Comparison of ENCODE assay signal across 9 cellular contexts in the genomic region with DNA sequence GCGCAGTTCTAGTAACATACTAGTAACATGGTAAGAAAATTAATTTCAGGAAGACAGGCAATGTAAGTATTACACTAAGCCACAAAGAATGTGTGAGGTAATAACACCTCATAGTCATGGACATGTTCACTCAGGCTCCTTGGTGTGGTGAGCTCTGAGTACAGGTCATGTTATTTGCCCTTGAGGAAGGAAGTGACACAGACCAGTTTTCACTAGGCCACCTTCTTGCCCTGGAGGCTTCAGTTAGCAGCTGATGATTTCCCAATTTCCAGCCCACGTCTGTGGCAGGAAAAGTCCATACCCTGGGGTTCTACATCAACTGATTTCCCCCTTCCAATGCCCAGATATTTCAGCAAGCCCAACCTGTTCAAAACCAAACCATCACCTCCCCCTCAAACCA. TPM values are rescaled to one million over a fixed set of nuclear protein-coding genes. Genes with fewer than 3 reads are reported as not detected.
DNase-seq lines count a peak whose midpoint lies in the region; TF ChIP-seq lines count a peak whose summit lies in the region.
"Had no signal": no experiment of that assay in that cellular context is flagged by ENCODE, and none has a peak within 500 bp of the region (broad histone marks: within the 10 kb centered on the region; RNA-seq: fewer than 3 reads in every experiment).

No MANE protein-coding gene starts in this region.

- H3F3A ChIP-seq in GM23248 (ENCODE audit: insufficient read depth) (peaks cover 38% of the 10 kb centered on the region), PC-9 (ENCODE audit: insufficient read depth, low read depth) (peaks cover 30% of the 10 kb centered on the region)

- peak overlapping the region; percentile 56 for H3K9ac ChIP-seq in GM23248

- no peak overlapping the region for H3K4me3 ChIP-seq in GM23248
- no peak overlapping the region for H3K4me3 ChIP-seq in PC-9
- no peak overlapping the region for H3K4me3 ChIP-seq in fibroblast of the aortic adventitia (ENCODE audit: low read depth, low read length)
- no peak overlapping the region for H3K4me3 ChIP-seq in skin epidermis
- H3K4me3 ChIP-seq in ovary: no peak overlapping the region

- 13 to 27% methylated on average over 2 of the region's 2 CpGs for WGBS in GM23248 (ENCODE audit: low coverage in 1 of 2, low lambda C conversion rate in 2 of 2, missing lambda C conversion rate in 2 of 2), 2 experiments
- WGBS in ovary, 3 donors: 52 to 68% (median 64%) methylated on average over 2 of the region's 2 CpGs

- H3K4me2 ChIP-seq in GM23248 (ENCODE audit: unreplicated experiment): peak overlapping the region; percentile 23
- H3K4me2 ChIP-seq in PC-9: peak overlapping the region; percentile 52

- H4K20me1 ChIP-seq in GM23248 (ENCODE audit: insufficient read depth): no peaks in the 10 kb centered on the region
- H4K20me1 ChIP-seq in PC-9 (ENCODE audit: insufficient read depth): no peaks in the 10 kb centered on the region

- TF ChIP-seq POLR2A in ovary (IDR thresholded peaks at IDR 0.05): no peak

- H3K9me2 ChIP-seq in GM23248 (ENCODE audit: insufficient read depth) (no peaks in the 10 kb centered on the region), PC-9 (ENCODE audit: insufficient read depth) (no peaks in the 10 kb centered on the region)

- H3K4me1 ChIP-seq in GM23248 (ENCODE audit: insufficient read depth) (peaks cover 49% of the 10 kb centered on the region), PC-9 (replicated peaks; ENCODE audit: insufficient read depth) (peaks cover 45% of the 10 kb centered on the region), ovary (ENCODE audit: insufficient read depth) (peaks cover 3% of the 10 kb centered on the region)

- POLR2A ChIA-PET in PC-9 (lab: Charles Lee; ENCODE audit: unreplicated experiment): interaction anchor here (0.6 to 1.1 kb wide), 3 partner anchors 12 to 148 kb away, joined by 5 to 10 read pairs (median 5); a partner anchor contains a TSS

- H3K27ac ChIP-seq in GM23248 (peak overlapping the region; percentile 82), PC-9 (peak overlapping the region; percentile 91), skin epidermis (peak overlapping the region in 12 of 21 experiments; percentile 1 to 67 (median 35)), ovary (no peak overlapping the region)

- H3K27me3 ChIP-seq in GM23248 (replicated peaks; ENCODE audit: insufficient read depth): no peaks in the 10 kb centered on the region
- H3K27me3 ChIP-seq in PC-9 (ENCODE audit: insufficient read depth, low read depth): no peaks in the 10 kb centered on the region
- H3K27me3 ChIP-seq in ovary: no peaks in the 10 kb centered on the region

- H3K9me3 ChIP-seq in GM23248 (ENCODE audit: low read depth): no peaks in the 10 kb centered on the region
- no peaks in the 10 kb centered on the region for H3K9me3 ChIP-seq in PC-9 (ENCODE audit: insufficient read depth, low read depth)
- no peaks in the 10 kb centered on the region for H3K9me3 ChIP-seq in ovary

- intact Hi-C loops in PC-9 (cut with micrococcal nuclease; ENCODE audit: unreplicated experiment): loop anchor here (1.0 to 5.0 kb wide), 3 partner anchors 119 to 1764 kb away; no protein-coding TSS in a partner anchor
- intact Hi-C loops in ovary (cut with DNase I): loop anchor here (5.0 to 10.0 kb wide), 6 partner anchors 116 to 206 kb away; a partner anchor contains a TSS

- BruUV-seq in PC-9 (replicated peaks; lab: Mats Ljungman, UMichigan): no TSS peak

- TF ChIP-seq CTCF in PC-9 (conservative IDR thresholded peaks at IDR 0.05) (no peak), fibroblast of the aortic adventitia (IDR thresholded peaks at IDR 0.05; ENCODE audit: insufficient read depth, low read length) (no peak), ovary (IDR thresholded peaks at IDR 0.05) (no peak)

- no peak for TF ChIP-seq EP300 in ovary (IDR thresholded peaks at IDR 0.05)

- no peak overlapping the region for H2AFZ ChIP-seq in GM23248
- H2AFZ ChIP-seq in PC-9: no peak overlapping the region

- DNase-seq in GM23248: peak; percentile 84
- peak; percentile 30 to 95 for DNase-seq in PC-9
- DNase-seq in fibroblast of the aortic adventitia (ENCODE audit: low read depth): peak; percentile 55
- no peak for DNase-seq in ovary
- DNase-seq in NCI-H1417 treated with DMSO at 0.1 percent for 48 hours (lab: John Stamatoyannopoulos, UW): no peak
- no peak for DNase-seq in activated CD4-positive, alpha-beta T cell treated with anti-CD3 and anti-CD28 coated beads for 48 hours
- no peak for DNase-seq in hepatic stellate cell (ENCODE audit: low spot score)

- CTCF ChIA-PET in PC-9 (lab: Charles Lee): interaction anchor here (0.6 to 2.3 kb wide), 5 partner anchors 93 to 388 kb away, joined by 3 to 11 read pairs (median 6); a partner anchor contains a TSS

- in situ Hi-C loops in GM23248 (cut with MboI): loop anchor here (10.0 kb wide), 2 partner anchors 116 to 206 kb away; a partner anchor contains a TSS

- H3K79me2 ChIP-seq in GM23248 (ENCODE audit: insufficient read depth): peaks cover 9% of the 10 kb centered on the region; the same call in 1 of the 2 replicates
- H3K79me2 ChIP-seq in PC-9 (ENCODE audit: low read depth): peaks cover 32% of the 10 kb centered on the region

- H3K36me3 ChIP-seq in GM23248 (ENCODE audit: low read depth): no peaks in the 10 kb centered on the region
- no peaks in the 10 kb centered on the region for H3K36me3 ChIP-seq in PC-9 (ENCODE audit: low read depth)
- H3K36me3 ChIP-seq in ovary: no peaks in the 10 kb centered on the region

RNA-seq across cellular contexts. Expression of a gene that starts 6.7 kb away (rescaled TPM):
- total RNA-seq in GM23248 (2014; rRNA removed; shearing (Covaris generic)): 7.3 and 8.6 TPM in 2 replicates
- 20.2 and 21.0 TPM in 2 replicates for polyA plus RNA-seq in GM23248 (2016; fragmentation: Nextera tagmentation; extraction: Ambion mirVana)
- total RNA-seq in PC-9 (2021): 25.5 and 42.3 TPM in 2 replicates
- 9.8 TPM in 1 of 2 replicates, not detected in the other for total RNA-seq in fibroblast of the aortic adventitia (ENCODE audit: low replicate concordance)
- total RNA-seq in ovary: 10 to 100 TPM in 6 of 7 donors, 1 to 10 TPM in 1; 6.0 to 35.3 (median 13.3) TPM
- 10 to 100 TPM in 1 of 2 donors, 1 to 10 TPM in 1; 8.8 to 39.5 TPM for polyA plus RNA-seq in ovary

RNA-seq across cellular contexts. Expression of a gene that starts 6.7 kb away (rescaled TPM):
- total RNA-seq in GM23248 (2014; rRNA removed; shearing (Covaris generic)): not detected in 2 replicates
- polyA plus RNA-seq in GM23248 (2016; fragmentation: Nextera tagmentation; extraction: Ambion mirVana): not detected in 2 replicates
- total RNA-seq in PC-9 (2021): 0.20 TPM in 1 of 2 replicates, not detected in the other
- not detected in 2 replicates for total RNA-seq in fibroblast of the aortic adventitia (ENCODE audit: low replicate concordance)
- under 1 TPM in 3 of 7 donors, not detected in 4; 0.10 to 0.72 (median 0.34) TPM for total RNA-seq in ovary
- under 1 TPM in 1 of 2 donors, not detected in 1; 0.04 TPM for polyA plus RNA-seq in ovary
- total RNA-seq: T-helper 2 cell treated with Interferon-gamma antibody and Interleukin-4, amounts not matched to agents 100 ng/mL and 5 ng/mL, for 36 hours had no signal

Comparison
In these comparisons a context has a peak if more than half of its experiments do, and no peak if none do; other contexts are left out.
1. DNase-seq: peak in GM23248 (single experiment), PC-9 (2 of 2) and fibroblast of the aortic adventitia (single experiment); none in ovary (0 of 5), NCI-H1417 treated with DMSO at 0.1 percent for 48 hours (single experiment), activated CD4-positive, alpha-beta T cell treated with anti-CD3 and anti-CD28 coated beads for 48 hours (single experiment) and hepatic stellate cell (single experiment).
2. H3K27ac ChIP-seq: peak in GM23248 (single experiment), PC-9 (single experiment) and skin epidermis (12 of 21); none in ovary (0 of 2).